In genomic region chr16:30786115-30786935, GRCh38 we compare ENCODE assay signal across 8 cellular contexts. TPM values are rescaled to one million over a fixed set of nuclear protein-coding genes. Genes with fewer than 3 reads are reported as not detected.
DNase-seq lines count a peak whose midpoint lies in the region; ATAC-seq, FAIRE-seq and TF ChIP-seq lines count a peak whose summit lies in the region.

No MANE protein-coding gene starts in this region.

- CTCF ChIA-PET in A549 (lab: Yijun Ruan, JAX) (interaction anchor here (0.6 to 4.8 kb wide), 6 partner anchors 11 to 156 kb away, joined by 3 to 34 read pairs (median 5); no protein-coding TSS in a partner anchor), SK-N-SH (lab: Yijun Ruan, JAX) (interaction anchor here (0.6 to 2.0 kb wide), 4 partner anchors 19 to 89 kb away, joined by 3 to 19 read pairs (median 4); no protein-coding TSS in a partner anchor)

- peaks cover 44% of the 10 kb centered on the region for H3K79me2 ChIP-seq in SK-N-SH (ENCODE audit: insufficient read depth)

- peak overlapping the region; percentile 96 for H3K4me2 ChIP-seq in A549
- peak overlapping the region; percentile 100 for H3K4me2 ChIP-seq in SK-N-SH

- TF ChIP-seq POLR2A in A549 (IDR thresholded peaks at IDR 0.05; ENCODE audit: low read length), result no peak
- TF ChIP-seq POLR2A in GM19099 (IDR thresholded peaks at IDR 0.05; ENCODE audit: extremely low read depth, insufficient read length, low read depth), result peak; percentile 37

- H3K4me3 ChIP-seq in A549 (peak overlapping the region; percentile 98), SK-N-SH (ENCODE audit: low read depth in 2 of 2, low read length in 1 of 2) (peak overlapping the region; percentile 82 to 86), epithelial cell of proximal tubule (ENCODE audit: low read depth, low read length) (peak overlapping the region; percentile 79), muscle layer of duodenum (ENCODE audit: low read depth in 1 of 2, low read length in 2 of 2) (peak overlapping the region; percentile 71 to 76)

- DNase-seq in A549 (ENCODE audit: low read depth in 1 of 2, low spot score in 1 of 2) (peak; percentile 61 to 68), SK-N-SH (peak; percentile 91), epithelial cell of proximal tubule (ENCODE audit: low read depth) (no peak), germinal center (ENCODE audit: low spot score) (no peak), NCI-H510A (lab: John Stamatoyannopoulos, UW) (no peak)

- H3K9me3 ChIP-seq in A549 (no peaks in the 10 kb centered on the region), SK-N-SH (no peaks in the 10 kb centered on the region), muscle layer of duodenum (ENCODE audit: control insufficient read depth in 1 of 2, low read length in 2 of 2) (no peaks in the 10 kb centered on the region)

- TF ChIP-seq RAD21 in A549 (conservative IDR thresholded peaks at IDR 0.05 in 1 of 2, IDR thresholded peaks at IDR 0.05 in 1 of 2) (no peak), SK-N-SH (IDR thresholded peaks at IDR 0.05; ENCODE audit: low read length) (no peak)

- POLR2A ChIA-PET in A549 (lab: Yijun Ruan, JAX), result interaction anchor here (0.6 to 1.6 kb wide), 6 partner anchors 11 to 88 kb away, joined by 3 to 66 read pairs (median 4); a partner anchor contains a TSS
- POLR2A ChIA-PET in SK-N-SH (lab: Yijun Ruan, JAX), result interaction anchor here (1.0 to 4.1 kb wide), 7 partner anchors 11 to 90 kb away, joined by 3 to 128 read pairs (median 5); no protein-coding TSS in a partner anchor

- no peaks in the 10 kb centered on the region for H4K20me1 ChIP-seq in SK-N-SH (ENCODE audit: insufficient read depth)

- peaks cover 17% of the 10 kb centered on the region for H3K4me1 ChIP-seq in A549
- peaks cover 6 to 17% of the 10 kb centered on the region in 2 experiments; a peak in 2 of 4 replicates for H3K4me1 ChIP-seq in SK-N-SH (ENCODE audit: control insufficient read depth in 1 of 2, insufficient read depth in 2 of 2, low read depth in 1 of 2, low read length in 1 of 2)
- H3K4me1 ChIP-seq in muscle layer of duodenum (ENCODE audit: control insufficient read depth in 1 of 2, insufficient read depth in 2 of 2, low read length in 2 of 2), result peaks cover 7 to 18% of the 10 kb centered on the region in 2 donors

- no peak overlapping the region for H2AFZ ChIP-seq in SK-N-SH (ENCODE audit: low read depth)

- H3K9ac ChIP-seq in SK-N-SH, result peak overlapping the region; percentile 96

- peak; percentile 86 to 87 for ATAC-seq in A549
- ATAC-seq in HG03139 (IDR thresholded peaks at IDR 0.05; ENCODE audit: unreplicated experiment), result no peak

- no peak for TF ChIP-seq EP300 in A549 (IDR thresholded peaks at IDR 0.05)
- TF ChIP-seq EP300 in SK-N-SH (IDR thresholded peaks at IDR 0.05; ENCODE audit: borderline replicate concordance in 1 of 2, low read depth in 1 of 2, low read length in 1 of 2), result no peak

- H3K27me3 ChIP-seq in SK-N-SH (ENCODE audit: insufficient read depth) (no peaks in the 10 kb centered on the region), muscle layer of duodenum (ENCODE audit: low read depth, low read length) (no peaks in the 10 kb centered on the region)

- 20% methylated on average over 19 of the region's 57 CpGs for WGBS in A549 (ENCODE audit: missing lambda C conversion rate)
- WGBS in SK-N-SH (ENCODE audit: low lambda C conversion rate), result 19% methylated on average over 15 of the region's 57 CpGs

- TF ChIP-seq CTCF in A549 (IDR thresholded peaks at IDR 0.05) (no peak), SK-N-SH (IDR thresholded peaks at IDR 0.05) (no peak), epithelial cell of proximal tubule (conservative IDR thresholded peaks at IDR 0.05; ENCODE audit: low read depth, low read length) (no peak)

- peak overlapping the region; percentile 97 to 99 for H3K27ac ChIP-seq in A549
- peak overlapping the region; percentile 63 to 92 for H3K27ac ChIP-seq in SK-N-SH (ENCODE audit: low read depth in 2 of 2, low read length in 1 of 2)
- H3K27ac ChIP-seq in muscle layer of duodenum (ENCODE audit: low read length), result peak overlapping the region; percentile 82

- no peaks in the 10 kb centered on the region for H3K9me2 ChIP-seq in SK-N-SH

- no peak for FAIRE-seq in A549 (lab: Jason Lieb, UNC)

- no peaks in the 10 kb centered on the region for H3F3A ChIP-seq in SK-N-SH (replicated peaks; ENCODE audit: insufficient read depth)

- H3K36me3 ChIP-seq in SK-N-SH (replicated peaks in 1 of 2; ENCODE audit: control insufficient read depth in 1 of 2, insufficient read depth in 2 of 2, low read length in 1 of 2), result peaks cover 1 to 35% of the 10 kb centered on the region in 2 experiments
- H3K36me3 ChIP-seq in muscle layer of duodenum (ENCODE audit: control insufficient read depth in 1 of 2, insufficient read depth in 2 of 2, low read length in 2 of 2), result peaks cover 0 to 30% of the 10 kb centered on the region in 2 donors

TF ChIP-seq in A549, 52 proteins besides CTCF, POLR2A, EP300 and RAD21 (continues in another document):
- TF ChIP-seq CHD2 (IDR thresholded peaks at IDR 0.05; ENCODE audit: low read length, partially characterized antibody), result peak; percentile 76

TF ChIP-seq in SK-N-SH, 30 proteins besides CTCF, POLR2A, EP300 and RAD21 (continues in another document):
- TF ChIP-seq, protein P1, sequence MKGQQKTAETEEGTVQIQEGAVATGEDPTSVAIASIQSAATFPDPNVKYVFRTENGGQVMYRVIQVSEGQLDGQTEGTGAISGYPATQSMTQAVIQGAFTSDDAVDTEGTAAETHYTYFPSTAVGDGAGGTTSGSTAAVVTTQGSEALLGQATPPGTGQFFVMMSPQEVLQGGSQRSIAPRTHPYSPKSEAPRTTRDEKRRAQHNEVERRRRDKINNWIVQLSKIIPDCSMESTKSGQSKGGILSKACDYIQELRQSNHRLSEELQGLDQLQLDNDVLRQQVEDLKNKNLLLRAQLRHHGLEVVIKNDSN (IDR thresholded peaks at IDR 0.05; ENCODE audit: borderline replicate concordance, low read depth), result no peak
- TF ChIP-seq NFIC (IDR thresholded peaks at IDR 0.05; ENCODE audit: borderline replicate concordance) (no peak), GATA2 (CRISPR knock-in tag; IDR thresholded peaks at IDR 0.05) (no peak), MXI1 (IDR thresholded peaks at IDR 0.05; ENCODE audit: low read depth, low read length) (peak; percentile 75), USF2 (IDR thresholded peaks at IDR 0.05; ENCODE audit: borderline replicate concordance, low read depth, low read length) (no peak), RCOR1 (IDR thresholded peaks at IDR 0.05; ENCODE audit: low read length) (no peak), GABPA (IDR thresholded peaks at IDR 0.05; ENCODE audit: low read depth) (no peak)
- TF ChIP-seq, protein P2, sequence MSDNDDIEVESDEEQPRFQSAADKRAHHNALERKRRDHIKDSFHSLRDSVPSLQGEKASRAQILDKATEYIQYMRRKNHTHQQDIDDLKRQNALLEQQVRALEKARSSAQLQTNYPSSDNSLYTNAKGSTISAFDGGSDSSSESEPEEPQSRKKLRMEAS (IDR thresholded peaks at IDR 0.05; ENCODE audit: low read depth), result peak; percentile 64; the same call in 1 of the 2 replicates

RNA-seq across cellular contexts. Expression of gene ZNF629, which starts 0.7 kb away (rescaled TPM):
- polyA plus RNA-seq in A549 (2011; rRNA removed), result 5.9 and 7.5 TPM in 2 replicates
- polyA plus RNA-seq in A549 (2012; cell fraction: cytosol; rRNA removed), result 4.3 and 6.3 TPM in 2 replicates
- 9.1 and 10.5 TPM in 2 replicates for polyA plus RNA-seq in A549 (2012; cell fraction: nucleus; rRNA removed)
- 12.3 to 13.7 TPM (median 13.6 TPM) in 3 replicates for polyA plus RNA-seq in A549 (2017; fragmentation: RNase III; extraction: RNeasy Plus Mini Kit Qiagen cat#74134 plus additional on column Dnase treatment)
- 10.0 and 10.1 TPM in 2 replicates for polyA minus RNA-seq in A549 (2011; rRNA and poly(A)+ RNA removed)
- polyA plus RNA-seq in SK-N-SH (2012; rRNA removed), result 4.7 and 5.1 TPM in 2 replicates
- polyA plus RNA-seq in SK-N-SH (2012; cell fraction: cytosol; rRNA removed), result 3.3 and 4.3 TPM in 2 replicates
- 9.0 TPM in 2 replicates for polyA plus RNA-seq in SK-N-SH (2012; cell fraction: nucleus; rRNA removed)
- 11.4 and 14.0 TPM in 2 replicates for total RNA-seq in epithelial cell of proximal tubule

RNA-seq across cellular contexts. Expression of gene RNF40, which starts 24.2 kb away (rescaled TPM):
- polyA plus RNA-seq in A549 (2011; rRNA removed) (66.1 and 88.8 TPM in 2 replicates), A549 (2017; fragmentation: RNase III; extraction: RNeasy Plus Mini Kit Qiagen cat#74134 plus additional on column Dnase treatment) (63.9 to 69.9 TPM (median 66.4 TPM) in 3 replicates), SK-N-SH (2012; rRNA removed) (49.8 and 57.3 TPM in 2 replicates)
- polyA plus RNA-seq in A549 (2012; cell fraction: cytosol; rRNA removed), result 46.9 and 60.1 TPM in 2 replicates
- polyA plus RNA-seq in A549 (2012; cell fraction: nucleus; rRNA removed), result 85.6 and 97.4 TPM in 2 replicates
- polyA minus RNA-seq in A549 (2011; rRNA and poly(A)+ RNA removed), result 101 and 138 TPM in 2 replicates
- 28.3 and 31.2 TPM in 2 replicates for polyA plus RNA-seq in SK-N-SH (2012; cell fraction: cytosol; rRNA removed)
- polyA plus RNA-seq in SK-N-SH (2012; cell fraction: nucleus; rRNA removed), result 87.3 and 103 TPM in 2 replicates
- total RNA-seq in epithelial cell of proximal tubule, result 47.2 and 73.8 TPM in 2 replicates

RNA-seq across cellular contexts. Expression of gene CFAP119, which starts 24.5 kb away (rescaled TPM):
- polyA plus RNA-seq in A549 (2011; rRNA removed) (3.5 and 4.5 TPM in 2 replicates), A549 (2017; fragmentation: RNase III; extraction: RNeasy Plus Mini Kit Qiagen cat#74134 plus additional on column Dnase treatment) (7.7 to 9.9 TPM (median 9.5 TPM) in 3 replicates), SK-N-SH (2012; rRNA removed) (28.4 and 36.5 TPM in 2 replicates)
- 15.3 and 15.5 TPM in 2 replicates for polyA plus RNA-seq in A549 (2012; cell fraction: cytosol; rRNA removed)
- 68.5 and 69.5 TPM in 2 replicates for polyA plus RNA-seq in A549 (2012; cell fraction: nucleus; rRNA removed)
- 2.3 and 3.2 TPM in 2 replicates for polyA minus RNA-seq in A549 (2011; rRNA and poly(A)+ RNA removed)
- polyA plus RNA-seq in SK-N-SH (2012; cell fraction: cytosol; rRNA removed), result 7.2 and 10.3 TPM in 2 replicates
- 230 and 287 TPM in 2 replicates for polyA plus RNA-seq in SK-N-SH (2012; cell fraction: nucleus; rRNA removed)
- 7.0 and 8.2 TPM in 2 replicates for total RNA-seq in epithelial cell of proximal tubule

RNA-seq across cellular contexts. Expression of gene PHKG2, which starts 38.1 kb away (rescaled TPM):
- polyA plus RNA-seq in A549 (2011; rRNA removed) (28.0 and 30.0 TPM in 2 replicates), A549 (2017; fragmentation: RNase III; extraction: RNeasy Plus Mini Kit Qiagen cat#74134 plus additional on column Dnase treatment) (37.1 to 42.0 TPM (median 37.3 TPM) in 3 replicates), SK-N-SH (2012; rRNA removed) (45.8 and 54.2 TPM in 2 replicates)
- 41.6 and 46.7 TPM in 2 replicates for polyA plus RNA-seq in A549 (2012; cell fraction: cytosol; rRNA removed)
- 198 and 211 TPM in 2 replicates for polyA plus RNA-seq in A549 (2012; cell fraction: nucleus; rRNA removed)
- polyA minus RNA-seq in A549 (2011; rRNA and poly(A)+ RNA removed), result 22.1 and 29.7 TPM in 2 replicates
- 17.3 and 21.5 TPM in 2 replicates for polyA plus RNA-seq in SK-N-SH (2012; cell fraction: cytosol; rRNA removed)
- 194 and 207 TPM in 2 replicates for polyA plus RNA-seq in SK-N-SH (2012; cell fraction: nucleus; rRNA removed)
- total RNA-seq in epithelial cell of proximal tubule, result 27.6 and 42.0 TPM in 2 replicates

Comparison
In these comparisons a context has a peak if more than half of its experiments do, and no peak if none do; other contexts are left out.
1. DNase-seq: peak in A549 (2 of 2) and SK-N-SH (single experiment); none in epithelial cell of proximal tubule (single experiment), germinal center (single experiment) and NCI-H510A (single experiment).
2. Peak in every context shown above with its lines, with median percentiles within 50 percentile points of each other: H3K27ac ChIP-seq and H3K4me3 ChIP-seq.